In genomic region chr7:42143605-42144252, GRCh38 we compare ENCODE assay signal across 1 cellular context.
TF ChIP-seq lines count a peak whose summit lies in the region.

No MANE protein-coding gene starts in this region.

TF ChIP-seq in IMR-90, 13 proteins besides CTCF, POLR2A, EP300 and RAD21 (continued from another document):
- TF ChIP-seq USF2 (IDR thresholded peaks at IDR 0.05; ENCODE audit: low read depth, low read length) = no peak
- TF ChIP-seq CEBPB (IDR thresholded peaks at IDR 0.05; ENCODE audit: low read depth, low read length) = no peak
- TF ChIP-seq ELK1 (IDR thresholded peaks at IDR 0.05; ENCODE audit: borderline replicate concordance, low read depth, low read length) = no peak
- TF ChIP-seq RCOR1 (IDR thresholded peaks at IDR 0.05; ENCODE audit: insufficient replicate concordance, low read length) = no peak
- TF ChIP-seq BHLHE40 (IDR thresholded peaks at IDR 0.05; ENCODE audit: low read depth, low read length) = no peak
- no peak for TF ChIP-seq FOS (IDR thresholded peaks at IDR 0.05; ENCODE audit: low read depth, low read length)
- no peak for TF ChIP-seq MAFK (IDR thresholded peaks at IDR 0.05; ENCODE audit: low read depth, low read length)
- no peak for TF ChIP-seq RFX5 (IDR thresholded peaks at IDR 0.05; ENCODE audit: low read depth, low read length)
- TF ChIP-seq MXI1 (IDR thresholded peaks at IDR 0.05; ENCODE audit: borderline replicate concordance, low read depth, low read length) = no peak
